In genomic region chr3:14846481-14846880, GRCh38 we compare ENCODE assay signal across 21 cellular contexts. TPM values are rescaled to one million over a fixed set of nuclear protein-coding genes. Genes with fewer than 3 reads are reported as not detected.
"Had no signal": no experiment of that assay in that cellular context is flagged by ENCODE, and none has a peak within 500 bp of the region (broad histone marks: within the 10 kb centered on the region; RNA-seq: fewer than 3 reads in every experiment).

No MANE protein-coding gene starts in this region.

- H3K36me3 Mint-ChIP-seq: activated CD4-positive, alpha-beta memory T cell treated with anti-CD3 and anti-CD28 coated beads for 36 hours; immature natural killer cell; natural killer cell treated with Interleukin-12 subunit alpha and Interleukin-12 subunit beta and Interleukin-15 and Interleukin-18, amount 100 ng/mL, for 72 hours; WTC11 had no signal

- H3K36me3 ChIP-seq: left lung, prostate gland, right atrium auricular region, transverse colon, vagina had no signal

- H3K9me3 Mint-ChIP-seq: activated CD4-positive, alpha-beta memory T cell treated with anti-CD3 and anti-CD28 coated beads for 36 hours; activated naive CD8-positive, alpha-beta T cell treated with anti-CD3 and anti-CD28 coated beads, Interleukin-2, amount 50 U/mL, for 24 hours; activated T-cell treated with anti-CD3 and anti-CD28 coated beads, Interleukin-2, amount 50 U/mL, for 72 hours; immature natural killer cell; natural killer cell treated with Interleukin-12 subunit alpha and Interleukin-12 subunit beta and Interleukin-15 and Interleukin-18, amount 100 ng/mL, for 72 hours; stimulated activated naive CD8-positive, alpha-beta T cell treated with anti-CD3 and anti-CD28 coated beads, Interleukin-15, amount 100 ng/mL, for 72 hours; WTC11 had no signal

- H3K27ac Mint-ChIP-seq: activated CD4-positive, alpha-beta memory T cell treated with anti-CD3 and anti-CD28 coated beads for 36 hours; activated naive CD8-positive, alpha-beta T cell treated with anti-CD3 and anti-CD28 coated beads, Interleukin-2, amount 50 U/mL, for 24 hours; activated T-cell treated with anti-CD3 and anti-CD28 coated beads, Interleukin-2, amount 50 U/mL, for 72 hours; immature natural killer cell; natural killer cell treated with Interleukin-12 subunit alpha and Interleukin-12 subunit beta and Interleukin-15 and Interleukin-18, amount 100 ng/mL, for 72 hours had no signal

- H3K4me1 ChIP-seq: foreskin keratinocyte, prostate gland had no signal

- H3K9me3 ChIP-seq: left lung, prostate gland, right atrium auricular region, transverse colon, vagina had no signal

- H3K4me3 ChIP-seq: left lung, prostate gland, right atrium auricular region, transverse colon, vagina had no signal

- H3K27me3 ChIP-seq: left lung, right atrium auricular region, transverse colon, vagina had no signal

- H3K27ac ChIP-seq: foreskin keratinocyte, prostate gland had no signal

- H3K4me3 Mint-ChIP-seq: activated CD4-positive, alpha-beta memory T cell treated with anti-CD3 and anti-CD28 coated beads for 36 hours; activated naive CD8-positive, alpha-beta T cell treated with anti-CD3 and anti-CD28 coated beads, Interleukin-2, amount 50 U/mL, for 24 hours; activated T-cell treated with anti-CD3 and anti-CD28 coated beads, Interleukin-2, amount 50 U/mL, for 72 hours; immature natural killer cell; natural killer cell treated with Interleukin-12 subunit alpha and Interleukin-12 subunit beta and Interleukin-15 and Interleukin-18, amount 100 ng/mL, for 72 hours; stimulated activated naive CD8-positive, alpha-beta T cell treated with anti-CD3 and anti-CD28 coated beads, Interleukin-15, amount 100 ng/mL, for 72 hours; WTC11 had no signal

- DNase-seq: activated CD4-positive, alpha-beta memory T cell treated with anti-CD3 and anti-CD28 coated beads for 36 hours; activated gamma-delta T cell; activated naive CD4-positive, alpha-beta T cell treated with anti-CD3 and anti-CD28 coated beads, Interleukin-2, amount 50 U/mL, for 16 hours; activated naive CD8-positive, alpha-beta T cell treated with anti-CD3 and anti-CD28 coated beads, Interleukin-2, amount 50 U/mL, for 24 hours; activated T-cell treated with anti-CD3 and anti-CD28 coated beads, Interleukin-2, amount 50 U/mL, for 72 hours; cerebellar nuclear complex; cortex of kidney; erythroblast; foreskin keratinocyte; immature natural killer cell; left lung; stimulated activated naive CD8-positive, alpha-beta T cell treated with anti-CD3 and anti-CD28 coated beads, Interleukin-15, amount 100 ng/mL, for 72 hours; T-helper 9 cell; transverse colon had no signal

- ATAC-seq: activated naive CD8-positive, alpha-beta T cell treated with anti-CD3 and anti-CD28 coated beads, Interleukin-2, amount 50 U/mL, for 24 hours; activated T-cell treated with anti-CD3 and anti-CD28 coated beads, Interleukin-2, amount 50 U/mL, for 72 hours; foreskin keratinocyte; left lung; natural killer cell treated with Interleukin-12 subunit alpha and Interleukin-12 subunit beta and Interleukin-15 and Interleukin-18, amount 100 ng/mL, for 72 hours; stimulated activated naive CD8-positive, alpha-beta T cell treated with anti-CD3 and anti-CD28 coated beads, Interleukin-15, amount 100 ng/mL, for 72 hours; WTC11 had no signal

- H3K4me1 Mint-ChIP-seq: immature natural killer cell had no signal

RNA-seq across cellular contexts. Expression of gene FGD5, which starts 27.7 kb away (rescaled TPM):
- total RNA-seq: activated T-cell treated with anti-CD3 and anti-CD28 coated beads, Interleukin-2, amount 50 U/mL, for 72 hours; foreskin keratinocyte; natural killer cell treated with Interleukin-12 subunit alpha and Interleukin-12 subunit beta and Interleukin-15 and Interleukin-18, amount 100 ng/mL, for 72 hours; osteocyte; T-helper 1 cell treated with Interleukin-12 subunit alpha and Interleukin-12 subunit beta and Interleukin-4 antibody, amounts not matched to agents 30 ng/mL and 1 ng/mL, for 36 hours had no signal
- polyA plus RNA-seq: foreskin keratinocyte, immature natural killer cell had no signal
